Comparison of ENCODE assay signal across 8 cellular contexts in the genomic region with DNA sequence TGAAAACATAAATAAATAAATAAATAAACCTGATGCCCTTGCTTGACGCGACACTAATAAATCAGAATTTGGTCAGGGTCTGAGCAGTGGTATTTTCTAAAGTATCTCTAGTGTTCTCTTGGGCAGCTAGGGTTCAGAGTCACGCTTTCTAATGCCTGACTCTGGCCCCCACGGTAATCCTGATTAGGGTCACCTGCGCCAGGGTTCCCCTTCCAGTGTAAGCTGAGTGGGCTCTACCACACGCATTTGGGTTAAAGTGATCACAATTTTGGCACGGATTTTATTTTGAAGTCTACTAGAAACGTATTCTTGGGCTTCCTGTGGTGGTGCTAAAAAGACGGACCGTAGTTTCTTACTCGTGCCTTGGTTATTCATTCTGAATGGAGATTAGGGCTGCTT. TPM values are rescaled to one million over a fixed set of nuclear protein-coding genes. Genes with fewer than 3 reads are reported as not detected.
A peak's percentile ranks its signal among the peaks of the same experiment; 100 is the strongest.
DNase-seq lines count a peak whose midpoint lies in the region; ATAC-seq and TF ChIP-seq lines count a peak whose summit lies in the region.

No MANE protein-coding gene starts in this region.

- H3K4me3 Mint-ChIP-seq in activated CD4-positive, alpha-beta memory T cell treated with anti-CD3 and anti-CD28 coated beads for 36 hours: peak overlapping the region; percentile 99
- H3K4me3 Mint-ChIP-seq in stimulated activated naive CD8-positive, alpha-beta T cell treated with anti-CD3 and anti-CD28 coated beads, Interleukin-15, amount 100 ng/mL, for 72 hours: peak overlapping the region; percentile 94 to 98

- H3K4me3 ChIP-seq in BE2C (ENCODE audit: low read depth, low read length): peak overlapping the region; percentile 99
- H3K4me3 ChIP-seq in iPS-11a (ENCODE audit: low read depth, low read length): peak overlapping the region; percentile 100

- H3K9me3 Mint-ChIP-seq in activated CD4-positive, alpha-beta memory T cell treated with anti-CD3 and anti-CD28 coated beads for 36 hours: no peaks in the 10 kb centered on the region
- H3K9me3 Mint-ChIP-seq in stimulated activated naive CD8-positive, alpha-beta T cell treated with anti-CD3 and anti-CD28 coated beads, Interleukin-15, amount 100 ng/mL, for 72 hours: no peaks in the 10 kb centered on the region

- no peak for DNase-seq in BE2C
- DNase-seq in HEK293T (ENCODE audit: extremely low spot score): peak; percentile 9
- no peak for DNase-seq in activated CD4-positive, alpha-beta memory T cell treated with anti-CD3 and anti-CD28 coated beads for 36 hours
- no peak for DNase-seq in stimulated activated naive CD8-positive, alpha-beta T cell treated with anti-CD3 and anti-CD28 coated beads, Interleukin-15, amount 100 ng/mL, for 72 hours

- TF ChIP-seq CTCF in BE2C (IDR thresholded peaks at IDR 0.05; ENCODE audit: low read depth, low read length): no peak

- CTCF ChIA-PET in HEK293T (lab: Yijun Ruan, JAX): interaction anchor here (0.6 to 1.1 kb wide), 2 partner anchors 22 to 52 kb away, joined by 3 to 4 read pairs; no protein-coding TSS in a partner anchor
- CTCF ChIA-PET in activated CD4-positive, alpha-beta memory T cell treated with anti-CD3 and anti-CD28 coated beads for 36 hours (lab: Charles Lee): interaction anchor here (0.9 to 5.1 kb wide), 3 partner anchors 11 to 565 kb away, joined by 3 to 65 read pairs (median 4); no protein-coding TSS in a partner anchor

- no peaks in the 10 kb centered on the region for H3K27me3 Mint-ChIP-seq in activated CD4-positive, alpha-beta memory T cell treated with anti-CD3 and anti-CD28 coated beads for 36 hours
- no peaks in the 10 kb centered on the region for H3K27me3 Mint-ChIP-seq in stimulated activated naive CD8-positive, alpha-beta T cell treated with anti-CD3 and anti-CD28 coated beads, Interleukin-15, amount 100 ng/mL, for 72 hours

- H3K36me3 ChIP-seq in BE2C: peaks cover 21% of the 10 kb centered on the region

- H3K9me3 ChIP-seq in BE2C: no peaks in the 10 kb centered on the region

- no peaks in the 10 kb centered on the region for H3K4me1 ChIP-seq in BE2C

- H3K36me3 Mint-ChIP-seq in activated CD4-positive, alpha-beta memory T cell treated with anti-CD3 and anti-CD28 coated beads for 36 hours: peaks cover 12% of the 10 kb centered on the region

- POLR2A ChIA-PET in HEK293T (lab: Yijun Ruan, JAX): interaction anchor here (0.6 to 2.0 kb wide), 8 partner anchors 9 to 585 kb away, joined by 3 to 6 read pairs (median 4); partner anchors contain the start of gene SLU7
- POLR2A ChIA-PET in activated CD4-positive, alpha-beta memory T cell treated with anti-CD3 and anti-CD28 coated beads for 36 hours (lab: Charles Lee): interaction anchor here (1.0 kb wide), 2 partner anchors 12 to 22 kb away, joined by 3 read pairs; no protein-coding TSS in a partner anchor

- peaks cover 22% of the 10 kb centered on the region for H3K4me1 Mint-ChIP-seq in activated CD4-positive, alpha-beta memory T cell treated with anti-CD3 and anti-CD28 coated beads for 36 hours (ENCODE audit: low read depth)
- peaks cover 24% of the 10 kb centered on the region for H3K4me1 Mint-ChIP-seq in stimulated activated naive CD8-positive, alpha-beta T cell treated with anti-CD3 and anti-CD28 coated beads, Interleukin-15, amount 100 ng/mL, for 72 hours

- no peaks in the 10 kb centered on the region for H3K27me3 ChIP-seq in BE2C

- no peak for ATAC-seq in stimulated activated naive CD8-positive, alpha-beta T cell treated with anti-CD3 and anti-CD28 coated beads, Interleukin-15, amount 100 ng/mL, for 72 hours
- no peak for ATAC-seq in HG03025 (IDR thresholded peaks at IDR 0.05; ENCODE audit: low FRiP score, unreplicated experiment)
- ATAC-seq in GM19467 (IDR thresholded peaks at IDR 0.05; ENCODE audit: unreplicated experiment): no peak
- ATAC-seq in GM19351 (IDR thresholded peaks at IDR 0.05; ENCODE audit: unreplicated experiment): no peak

- intact Hi-C loops in activated CD4-positive, alpha-beta memory T cell treated with anti-CD3 and anti-CD28 coated beads for 36 hours (cut with micrococcal nuclease): loop anchor here (1.0 to 2.0 kb wide), 3 partner anchors 110 to 801 kb away; partner anchors contain the start of genes PWWP2A and RNF145

- peak overlapping the region; percentile 38 for H3K27ac Mint-ChIP-seq in activated CD4-positive, alpha-beta memory T cell treated with anti-CD3 and anti-CD28 coated beads for 36 hours
- H3K27ac Mint-ChIP-seq in stimulated activated naive CD8-positive, alpha-beta T cell treated with anti-CD3 and anti-CD28 coated beads, Interleukin-15, amount 100 ng/mL, for 72 hours: peak overlapping the region; percentile 59 to 97

TF ChIP-seq in HEK293T, 16 proteins besides CTCF, POLR2A, EP300 and RAD21:
- TF ChIP-seq FOXK2 (IDR thresholded peaks at IDR 0.05) (no peak), FOXA1 (IDR thresholded peaks at IDR 0.05) (no peak)
TF ChIP-seq in HEK293T: peak in this region for 0.

RNA-seq across cellular contexts. Expression of gene TTC1, which starts 0.7 kb away (rescaled TPM):
- 72.6 TPM for polyA plus RNA-seq in BE2C (2012; ENCODE audit: insufficient read depth, insufficient read length, low read depth)
- 10 to 100 TPM; 53.6 to 54.3 TPM for total RNA-seq in activated CD4-positive, alpha-beta memory T cell treated with anti-CD3 and anti-CD28 coated beads for 36 hours
